Comparison of ENCODE assay signal across 19 cellular contexts in the genomic region with DNA sequence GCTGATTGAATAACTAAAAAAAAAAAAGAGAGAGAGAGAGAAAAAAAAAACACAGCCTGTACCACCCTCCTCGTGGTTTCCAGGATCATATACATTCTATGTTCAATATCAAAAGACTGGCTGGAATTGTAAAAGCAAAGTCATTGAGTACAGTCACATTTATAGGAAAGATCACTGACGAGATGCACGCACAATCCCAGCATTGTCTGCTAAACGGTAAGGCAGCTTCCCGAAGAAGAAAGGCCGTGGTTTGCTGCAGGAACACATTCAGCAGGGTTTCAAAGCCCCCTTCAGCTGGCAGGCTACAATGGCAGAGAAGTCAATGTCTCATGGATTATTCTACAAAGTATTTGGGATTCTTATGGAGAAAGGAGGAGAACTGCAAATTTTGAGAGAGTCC.
"Had no signal": no experiment of that assay in that cellular context is flagged by ENCODE, and none has a peak within 500 bp of the region (broad histone marks: within the 10 kb centered on the region; RNA-seq: fewer than 3 reads in every experiment).

No MANE protein-coding gene starts in this region.

- H3K4me3 ChIP-seq: coronary artery, gastrocnemius medialis, left ventricle myocardium inferior, lower lobe of right lung, stomach, tibial artery, upper lobe of left lung, uterus had no signal

- H3K9me3 ChIP-seq: gastrocnemius medialis, left ventricle myocardium inferior, lower lobe of right lung, neutrophil, stomach, tibial artery, upper lobe of left lung, uterus had no signal

- ATAC-seq: gastrocnemius medialis, lower lobe of right lung had no signal

- H3K4me1 ChIP-seq: gastrocnemius medialis, left ventricle myocardium inferior, lower lobe of right lung, upper lobe of left lung, uterus had no signal

- FAIRE-seq: small intestine had no signal

- H3K27ac ChIP-seq: coronary artery, gastrocnemius medialis, left ventricle myocardium inferior, lower lobe of right lung, neutrophil, stomach, tibial artery, upper lobe of left lung, uterus had no signal

- DNase-seq: cerebellar nuclear complex; effector CD8-positive, alpha-beta T cell; gastrocnemius medialis; glutamatergic neuron; islet precursor cell; left ventricle myocardium inferior; lower lobe of right lung; mesenchymal stem cell; naive B cell; posterior cingulate gyrus; small intestine; stimulated activated CD4-positive, alpha-beta T cell treated with anti-CD3 and anti-CD28 coated beads, Interleukin-12 subunit alpha, Interleukin-12 subunit beta, amount 100 ng/mL, for 4 hours; stimulated activated naive CD4-positive, alpha-beta T cell; stomach; uterus had no signal

- H3K27me3 ChIP-seq: gastrocnemius medialis, neutrophil, stomach, tibial artery, upper lobe of left lung, uterus had no signal
